Comparison of ENCODE assay signal across 9 cellular contexts in the genomic region with DNA sequence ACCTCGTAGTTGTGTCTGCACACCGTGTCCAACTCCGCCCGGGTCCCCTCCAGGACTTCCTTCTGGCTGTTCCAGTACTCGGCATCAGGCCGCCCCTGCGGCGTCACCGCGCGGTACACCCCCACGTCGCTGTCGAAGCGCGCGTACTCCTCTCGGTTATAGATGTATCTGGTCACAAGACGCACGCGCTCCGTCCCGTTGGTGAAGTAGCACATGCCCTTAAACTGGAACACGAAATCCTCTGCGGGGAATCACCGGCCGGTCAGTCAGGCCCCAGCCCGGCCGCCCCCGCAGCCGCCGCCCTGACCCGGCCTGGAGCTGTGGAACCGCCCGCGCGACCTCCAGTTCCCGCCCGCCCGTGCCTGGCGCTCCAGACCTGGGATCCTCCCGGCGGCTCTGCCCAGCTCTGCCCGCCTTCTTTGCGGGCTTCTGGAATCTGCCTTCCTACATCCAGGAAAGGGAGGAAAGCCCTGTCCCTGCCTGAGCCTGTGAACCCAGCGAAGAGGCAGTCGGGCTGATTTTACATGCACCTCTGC. TPM values are rescaled to one million over a fixed set of nuclear protein-coding genes. Genes with fewer than 3 reads are reported as not detected.
DNase-seq lines count a peak whose midpoint lies in the region; ATAC-seq and TF ChIP-seq lines count a peak whose summit lies in the region.
"Had no signal": no experiment of that assay in that cellular context is flagged by ENCODE, and none has a peak within 500 bp of the region (broad histone marks: within the 10 kb centered on the region; RNA-seq: fewer than 3 reads in every experiment).

No MANE protein-coding gene starts in this region.

- no TSS peak for BruUV-seq in PC-9 (replicated peaks; lab: Mats Ljungman, UMichigan)

- H3K27me3 Mint-ChIP-seq in GM23338 (ENCODE audit: insufficient read depth, low read depth, poor library complexity) = peaks cover 27% of the 10 kb centered on the region

- ATAC-seq in GM23338 (peak; percentile 62), GM18858 (IDR thresholded peaks at IDR 0.05; ENCODE audit: unreplicated experiment) (no peak)
- ATAC-seq: body of pancreas had no signal

- H3K9me3 ChIP-seq in cardiac muscle cell (ENCODE audit: low read depth) (no peaks in the 10 kb centered on the region), PC-9 (ENCODE audit: insufficient read depth, low read depth) (no peaks in the 10 kb centered on the region)
- H3K9me3 ChIP-seq: body of pancreas had no signal

- TF ChIP-seq CTCF in GM23338 (conservative IDR thresholded peaks at IDR 0.05; ENCODE audit: low read depth in 2 of 2) = no peak
- TF ChIP-seq CTCF in cardiac muscle cell (IDR thresholded peaks at IDR 0.05; ENCODE audit: low read depth, low read length) = no peak
- TF ChIP-seq CTCF in PC-9 (conservative IDR thresholded peaks at IDR 0.05) = no peak

- POLR2A ChIA-PET in PC-9 (lab: Charles Lee; ENCODE audit: unreplicated experiment) = no interaction called here

- H3K4me3 Mint-ChIP-seq in GM23338 = peak overlapping the region; percentile 79

- H3K27me3 ChIP-seq in GM23338 (ENCODE audit: insufficient read depth) (peaks cover 33% of the 10 kb centered on the region), cardiac muscle cell (peaks cover 31% of the 10 kb centered on the region), PC-9 (ENCODE audit: insufficient read depth, low read depth) (peaks cover 10% of the 10 kb centered on the region)
- H3K27me3 ChIP-seq: body of pancreas had no signal

- H3K27ac Mint-ChIP-seq in GM23338 = no peak overlapping the region

- no peaks in the 10 kb centered on the region for H4K20me1 ChIP-seq in GM23338 (replicated peaks; ENCODE audit: insufficient read depth)
- H4K20me1 ChIP-seq in PC-9 (ENCODE audit: insufficient read depth) = no peaks in the 10 kb centered on the region

- DNase-seq in GM23338 (ENCODE audit: low spot score) (peak; percentile 65), cardiac muscle cell (ENCODE audit: low read depth in 1 of 2, low spot score in 1 of 2) (peak; percentile 4 to 41), NCI-H2081 (lab: John Stamatoyannopoulos, UW) (no peak), NCI-H524 (lab: John Stamatoyannopoulos, UW) (no peak), PC-9 (no peak)
- DNase-seq in activated CD4-positive, alpha-beta T cell treated with anti-CD3 and anti-CD28 coated beads, Interleukin-2, amount 50 U/mL, for 1 hour = peak; percentile 3
- peak in 2 of 3 experiments; percentile 7 to 17 for DNase-seq in stimulated activated CD4-positive, alpha-beta T cell treated with anti-CD3 and anti-CD28 coated beads, TNF-alpha, amount 100 ng/mL, for 4 hours (ENCODE audit: low read depth in 3 of 3)

- H3K9me2 ChIP-seq in GM23338 (ENCODE audit: insufficient read depth) (no peaks in the 10 kb centered on the region), PC-9 (ENCODE audit: insufficient read depth) (no peaks in the 10 kb centered on the region)

- peaks cover 39% of the 10 kb centered on the region for H3K4me1 Mint-ChIP-seq in GM23338

- H3K9me3 Mint-ChIP-seq in GM23338 = peaks cover 3% of the 10 kb centered on the region; the same call in 2 of the 3 replicates

- H3K27ac ChIP-seq in GM23338 (ENCODE audit: low read depth) (no peak overlapping the region), cardiac muscle cell (no peak overlapping the region), PC-9 (no peak overlapping the region)
- H3K27ac ChIP-seq: body of pancreas had no signal

- H3K4me3 ChIP-seq in GM23338 (peak overlapping the region; percentile 48), cardiac muscle cell (peak overlapping the region; percentile 6), PC-9 (no peak overlapping the region)
- H3K4me3 ChIP-seq: body of pancreas had no signal

- CTCF ChIA-PET in PC-9 (lab: Charles Lee) = no interaction called here

- H3K36me3 ChIP-seq in GM23338 (ENCODE audit: insufficient read depth) (no peaks in the 10 kb centered on the region), cardiac muscle cell (no peaks in the 10 kb centered on the region), PC-9 (ENCODE audit: low read depth) (no peaks in the 10 kb centered on the region)

- H3K4me1 ChIP-seq in GM23338 (ENCODE audit: insufficient read depth) (no peaks in the 10 kb centered on the region), cardiac muscle cell (ENCODE audit: low read depth) (no peaks in the 10 kb centered on the region), PC-9 (replicated peaks; ENCODE audit: insufficient read depth) (no peaks in the 10 kb centered on the region)
- H3K4me1 ChIP-seq: body of pancreas had no signal

- peaks cover 40% of the 10 kb centered on the region for H3K36me3 Mint-ChIP-seq in GM23338 (ENCODE audit: low read depth)

- H3K79me2 ChIP-seq in GM23338 (replicated peaks; ENCODE audit: insufficient read depth) (no peaks in the 10 kb centered on the region), PC-9 (ENCODE audit: low read depth) (no peaks in the 10 kb centered on the region)

- intact Hi-C loops in PC-9 (cut with micrococcal nuclease; ENCODE audit: unreplicated experiment) = no loop called here

- H2AFZ ChIP-seq in GM23338 = 0 out of 2 replicates have a peak overlapping the region, but pooled peaks have one; percentile 52
- H2AFZ ChIP-seq in PC-9 = no peak overlapping the region

- peak overlapping the region; percentile 69; the same call in 1 of the 2 replicates for H3K4me2 ChIP-seq in GM23338
- no peak overlapping the region for H3K4me2 ChIP-seq in PC-9

- no peaks in the 10 kb centered on the region for H3F3A ChIP-seq in GM23338 (replicated peaks; ENCODE audit: low read depth)
- H3F3A ChIP-seq in PC-9 (ENCODE audit: insufficient read depth, low read depth) = no peaks in the 10 kb centered on the region

TF ChIP-seq in GM23338, 12 proteins besides CTCF, POLR2A, EP300 and RAD21:
- 0 out of 2 replicates have a peak, but pooled peaks have one; percentile 31 for TF ChIP-seq CREB1 (CRISPR knock-in tag; IDR thresholded peaks at IDR 0.05; ENCODE audit: low read depth)
- TF ChIP-seq, protein P1, sequence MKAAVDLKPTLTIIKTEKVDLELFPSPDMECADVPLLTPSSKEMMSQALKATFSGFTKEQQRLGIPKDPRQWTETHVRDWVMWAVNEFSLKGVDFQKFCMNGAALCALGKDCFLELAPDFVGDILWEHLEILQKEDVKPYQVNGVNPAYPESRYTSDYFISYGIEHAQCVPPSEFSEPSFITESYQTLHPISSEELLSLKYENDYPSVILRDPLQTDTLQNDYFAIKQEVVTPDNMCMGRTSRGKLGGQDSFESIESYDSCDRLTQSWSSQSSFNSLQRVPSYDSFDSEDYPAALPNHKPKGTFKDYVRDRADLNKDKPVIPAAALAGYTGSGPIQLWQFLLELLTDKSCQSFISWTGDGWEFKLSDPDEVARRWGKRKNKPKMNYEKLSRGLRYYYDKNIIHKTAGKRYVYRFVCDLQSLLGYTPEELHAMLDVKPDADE (IDR thresholded peaks at IDR 0.05) = no peak
- no peak for TF ChIP-seq EZH2phosphoT487 (IDR thresholded peaks at IDR 0.05; ENCODE audit: unreplicated experiment)
- no peak for TF ChIP-seq JUNB (IDR thresholded peaks at IDR 0.05; ENCODE audit: unreplicated experiment)
- no peak for TF ChIP-seq ZNF114 (CRISPR knock-in tag; IDR thresholded peaks at IDR 0.05)

RNA-seq across cellular contexts. Expression of gene HLA-DQB1, which starts 1.6 kb away (rescaled TPM):
- total RNA-seq in GM23338 (2014; rRNA removed; shearing (Covaris generic)) = 4.6 and 5.7 TPM in 2 replicates
- 6.5 and 17.3 TPM in 2 replicates for polyA plus RNA-seq in GM23338 (2016; fragmentation: Nextera tagmentation; extraction: Ambion mirVana)
- 0.18 and 7.2 TPM in 2 replicates for total RNA-seq in cardiac muscle cell
- polyA plus RNA-seq in cardiac muscle cell = 0.54 and 0.75 TPM in 2 replicates
- total RNA-seq in PC-9 (2021) = 3.8 and 5.9 TPM in 2 replicates

RNA-seq across cellular contexts. Expression of gene HLA-DQA1, which starts 27.7 kb away (rescaled TPM):
- total RNA-seq in GM23338 (2014; rRNA removed; shearing (Covaris generic)) = not detected in 2 replicates
- polyA plus RNA-seq in GM23338 (2016; fragmentation: Nextera tagmentation; extraction: Ambion mirVana) (0.42 and 0.49 TPM in 2 replicates), cardiac muscle cell (0.27 TPM in 1 of 2 replicates, not detected in the other)
- total RNA-seq in cardiac muscle cell (not detected in 2 replicates), PC-9 (2021) (not detected in 2 replicates)

Comparison
In these comparisons a context has a peak if more than half of its experiments do, and no peak if none do; other contexts are left out.
1. DNase-seq: peak in GM23338 (single experiment), activated CD4-positive, alpha-beta T cell treated with anti-CD3 and anti-CD28 coated beads, Interleukin-2, amount 50 U/mL, for 1 hour (single experiment), cardiac muscle cell (2 of 2) and stimulated activated CD4-positive, alpha-beta T cell treated with anti-CD3 and anti-CD28 coated beads, TNF-alpha, amount 100 ng/mL, for 4 hours (2 of 3); none in NCI-H2081 (0 of 2), NCI-H524 (0 of 2) and PC-9 (0 of 2).